23 cellular contexts compared by ENCODE assay signal in genomic region chr2:192700934-192701333, GRCh38.
A peak's percentile ranks its signal among the peaks of the same experiment; 100 is the strongest.
DNase-seq lines count a peak whose midpoint lies in the region; ATAC-seq, FAIRE-seq and TF ChIP-seq lines count a peak whose summit lies in the region.
"Had no signal": no experiment of that assay in that cellular context is flagged by ENCODE, and none has a peak within 500 bp of the region (broad histone marks: within the 10 kb centered on the region; RNA-seq: fewer than 3 reads in every experiment).

No MANE protein-coding gene starts in this region.

- intact Hi-C loops in Right ventricle myocardium superior (cut with DNase I), result no loop called here

- ATAC-seq in foreskin keratinocyte (peak; percentile 47), HG02981 (IDR thresholded peaks at IDR 0.05; ENCODE audit: unreplicated experiment) (no peak), Right ventricle myocardium superior (ENCODE audit: poor library complexity) (no peak)
- ATAC-seq: A549, GM23338 had no signal

- no peaks in the 10 kb centered on the region for H3K27me3 ChIP-seq in foreskin keratinocyte
- H3K27me3 ChIP-seq: BLaER1 treated with 17β-estradiol and CSF1 and Interleukin-3, amounts not matched to agents 10 nM and 100 nM; MG63 had no signal

- no peak for TF ChIP-seq POLR2A in H54 (IDR thresholded peaks at IDR 0.05; ENCODE audit: low read depth, low read length)

- DNase-seq in H54 (ENCODE audit: insufficient read length, low spot score), result no peak
- DNase-seq in HS-5 (ENCODE audit: low read depth), result peak; percentile 18
- DNase-seq in RWPE1 (ENCODE audit: low spot score), result peak; percentile 42
- peak; percentile 23 to 58 for DNase-seq in foreskin keratinocyte
- DNase-seq in NAMALWA (ENCODE audit: low spot score), result no peak
- no peak for DNase-seq in Right ventricle myocardium superior
- no peak for DNase-seq in NCI-H2081 (lab: John Stamatoyannopoulos, UW)
- DNase-seq: AML-193; CD4-positive, alpha-beta memory T cell; DMS53; KBM-7; MG63; NCI-H1092; NCI-H187 treated with DMSO at 0.1 percent for 48 hours; NCI-H2107; NCI-H446; NCI-H524 treated with DMSO at 0.1 percent for 48 hours; SHP77 treated with DMSO at 0.1 percent for 48 hours had no signal

- H3K27ac ChIP-seq in RWPE1 (no peak overlapping the region), foreskin keratinocyte (no peak overlapping the region)
- H3K27ac ChIP-seq: A549; BLaER1 treated with 17β-estradiol and CSF1 and Interleukin-3, amounts not matched to agents 10 nM and 100 nM had no signal

- POLR2A ChIA-PET in RWPE1 (lab: Yijun Ruan, JAX; ENCODE audit: low non-redundant PET), result no interaction called here

- TF ChIP-seq CTCF in RWPE1 (conservative IDR thresholded peaks at IDR 0.05; ENCODE audit: low read depth), result no peak
- no peak for TF ChIP-seq CTCF in foreskin keratinocyte (conservative IDR thresholded peaks at IDR 0.05)

- no peaks in the 10 kb centered on the region for H3K4me1 ChIP-seq in foreskin keratinocyte
- H3K4me1 ChIP-seq: A549; BLaER1 treated with 17β-estradiol and CSF1 and Interleukin-3, amounts not matched to agents 10 nM and 100 nM; HAP-1 had no signal

- CTCF ChIA-PET in RWPE1 (lab: Yijun Ruan, JAX), result no interaction called here

- FAIRE-seq in H54 (lab: Jason Lieb, UNC), result peak; percentile 52
- FAIRE-seq: A549 had no signal

Comparison
In these comparisons a context has a peak if more than half of its experiments do, and no peak if none do; other contexts are left out.
1. DNase-seq: peak in HS-5 (single experiment), RWPE1 (single experiment) and foreskin keratinocyte (2 of 2); none in H54 (single experiment), NAMALWA (single experiment), Right ventricle myocardium superior (single experiment) and NCI-H2081 (0 of 2).